Comparison of ENCODE assay signal across 1 cellular context in the genomic region with DNA sequence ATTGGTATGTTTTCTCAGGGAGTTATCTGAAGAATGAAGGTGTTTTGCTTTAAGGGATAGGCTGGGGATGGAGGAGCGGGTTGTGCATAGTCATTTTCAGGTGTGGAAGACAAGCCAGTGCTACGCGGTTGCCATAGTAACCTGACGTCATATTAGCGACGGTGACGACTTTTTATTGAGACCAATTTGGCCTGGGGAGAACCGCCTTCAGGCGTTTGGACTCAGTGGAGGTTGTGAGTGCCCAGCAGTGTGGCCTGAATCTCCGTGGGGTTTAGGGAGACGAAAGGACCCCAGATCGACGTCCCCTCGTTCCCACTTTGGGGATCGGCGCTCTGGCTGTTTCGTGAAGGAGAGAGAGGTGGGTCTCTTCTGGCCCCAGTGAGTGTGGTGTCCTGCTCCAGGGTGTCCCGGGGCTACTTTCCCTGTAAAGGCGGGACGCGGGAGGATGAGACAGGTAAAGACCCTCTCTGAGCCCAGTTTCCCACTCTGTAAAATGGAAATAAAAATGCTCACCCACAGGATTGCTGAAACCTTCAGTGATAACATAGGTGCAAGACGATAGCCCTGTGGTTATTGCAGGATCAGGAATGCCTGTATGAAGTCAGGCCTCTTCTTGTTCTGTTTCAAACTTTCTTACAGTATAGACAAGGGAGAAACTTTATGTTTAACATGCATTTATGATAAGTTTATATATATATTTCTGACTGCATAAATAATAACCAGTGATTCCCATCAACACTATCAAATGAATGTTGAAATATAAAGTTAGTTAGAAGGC.
TF ChIP-seq lines count a peak whose summit lies in the region.

No MANE protein-coding gene starts in this region.

TF ChIP-seq in SK-N-SH, 30 proteins besides CTCF, POLR2A, EP300 and RAD21:
- TF ChIP-seq RCOR1 (IDR thresholded peaks at IDR 0.05; ENCODE audit: low read length), result no peak
- no peak for TF ChIP-seq TEAD4 (IDR thresholded peaks at IDR 0.05; ENCODE audit: borderline replicate concordance, insufficient read depth)
- peak; percentile 73; the same call in 1 of the 2 replicates for TF ChIP-seq TAF1 (IDR thresholded peaks at IDR 0.05; ENCODE audit: borderline replicate concordance, low read depth, low read length)
- TF ChIP-seq, protein P1, sequence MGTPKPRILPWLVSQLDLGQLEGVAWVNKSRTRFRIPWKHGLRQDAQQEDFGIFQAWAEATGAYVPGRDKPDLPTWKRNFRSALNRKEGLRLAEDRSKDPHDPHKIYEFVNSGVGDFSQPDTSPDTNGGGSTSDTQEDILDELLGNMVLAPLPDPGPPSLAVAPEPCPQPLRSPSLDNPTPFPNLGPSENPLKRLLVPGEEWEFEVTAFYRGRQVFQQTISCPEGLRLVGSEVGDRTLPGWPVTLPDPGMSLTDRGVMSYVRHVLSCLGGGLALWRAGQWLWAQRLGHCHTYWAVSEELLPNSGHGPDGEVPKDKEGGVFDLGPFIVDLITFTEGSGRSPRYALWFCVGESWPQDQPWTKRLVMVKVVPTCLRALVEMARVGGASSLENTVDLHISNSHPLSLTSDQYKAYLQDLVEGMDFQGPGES (IDR thresholded peaks at IDR 0.05; ENCODE audit: low read depth, low read length), result no peak
- TF ChIP-seq MXI1 (IDR thresholded peaks at IDR 0.05; ENCODE audit: low read depth, low read length), result peak; percentile 83; the same call in 1 of the 2 replicates
- peak; percentile 86 for TF ChIP-seq POLR2AphosphoS5 (IDR thresholded peaks at IDR 0.05; ENCODE audit: low read depth, low read length)
- TF ChIP-seq SIN3A (IDR thresholded peaks at IDR 0.05; ENCODE audit: borderline replicate concordance, low read depth, low read length), result 0 out of 2 replicates have a peak, but pooled peaks have one; percentile 45
- peak; percentile 84; the same call in 1 of the 2 replicates for TF ChIP-seq RFX5 (IDR thresholded peaks at IDR 0.05; ENCODE audit: low read length)
- TF ChIP-seq SMC3 (IDR thresholded peaks at IDR 0.05; ENCODE audit: low read depth, low read length), result no peak
- TF ChIP-seq CHD2 (IDR thresholded peaks at IDR 0.05; ENCODE audit: low read length, partially characterized antibody), result no peak
- TF ChIP-seq GABPA (IDR thresholded peaks at IDR 0.05; ENCODE audit: low read depth), result no peak
- no peak for TF ChIP-seq MEF2A (IDR thresholded peaks at IDR 0.05; ENCODE audit: borderline replicate concordance, low read depth)
